Comparison of ENCODE assay signal across 8 cellular contexts in the genomic region with DNA sequence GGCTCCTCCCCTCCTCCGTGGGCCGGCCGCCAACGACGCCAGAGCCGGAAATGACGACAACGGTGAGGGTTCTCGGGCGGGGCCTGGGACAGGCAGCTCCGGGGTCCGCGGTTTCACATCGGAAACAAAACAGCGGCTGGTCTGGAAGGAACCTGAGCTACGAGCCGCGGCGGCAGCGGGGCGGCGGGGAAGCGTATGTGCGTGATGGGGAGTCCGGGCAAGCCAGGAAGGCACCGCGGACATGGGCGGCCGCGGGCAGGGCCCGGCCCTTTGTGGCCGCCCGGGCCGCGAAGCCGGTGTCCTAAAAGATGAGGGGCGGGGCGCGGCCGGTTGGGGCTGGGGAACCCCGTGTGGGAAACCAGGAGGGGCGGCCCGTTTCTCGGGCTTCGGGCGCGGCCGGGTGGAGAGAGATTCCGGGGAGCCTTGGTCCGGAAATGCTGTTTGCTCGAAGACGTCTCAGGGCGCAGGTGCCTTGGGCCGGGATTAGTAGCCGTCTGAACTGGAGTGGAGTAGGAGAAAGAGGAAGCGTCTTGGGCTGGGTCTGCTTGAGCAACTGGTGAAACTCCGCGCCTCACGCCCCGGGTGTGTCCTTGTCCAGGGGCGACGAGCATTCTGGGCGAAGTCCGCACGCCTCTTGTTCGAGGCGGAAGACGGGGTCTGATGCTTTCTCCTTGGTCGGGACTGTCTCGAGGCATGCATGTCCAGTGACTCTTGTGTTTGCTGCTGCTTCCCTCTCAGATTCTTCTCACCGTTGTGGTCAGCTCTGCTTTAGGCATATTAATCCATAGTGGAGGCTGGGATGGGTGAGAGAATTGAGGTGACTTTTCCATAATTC. TPM values are rescaled to one million over a fixed set of nuclear protein-coding genes. Genes with fewer than 3 reads are reported as not detected.
DNase-seq lines count a peak whose midpoint lies in the region; ATAC-seq and TF ChIP-seq lines count a peak whose summit lies in the region.

TSS of gene PSEN1 (plus strand) at position 121 of the 835 bp plus-strand sequence. CDS start 11,513 bp downstream, outside the sequence.

- H2AFZ ChIP-seq in smooth muscle cell (ENCODE audit: low read depth), result peak within 1 kb of the TSS; percentile 18

- peak; percentile 94 for ATAC-seq in GM18909 (IDR thresholded peaks at IDR 0.05; ENCODE audit: poor library complexity, unreplicated experiment)
- peak; percentile 90 for ATAC-seq in HG03159 (IDR thresholded peaks at IDR 0.05; ENCODE audit: unreplicated experiment)
- peak; percentile 92 for ATAC-seq in activated B cell treated with CpG ODN at 0.5 μM for 24 hours (ENCODE audit: low read depth)

- peaks cover 35% of the 10 kb centered on the region for H4K20me1 ChIP-seq in smooth muscle cell (ENCODE audit: low read depth)

- H3K27ac Mint-ChIP-seq in activated B cell treated with CpG ODN at 0.5 μM for 24 hours, result peak within 1 kb of the TSS; percentile 98

- H3K27ac ChIP-seq in smooth muscle cell (ENCODE audit: low read depth), result peak within 1 kb of the TSS; percentile 95

- TF ChIP-seq CTCF in activated B cell treated with CpG ODN at 0.5 μM for 24 hours (IDR thresholded peaks at IDR 0.05) (no peak), cardiac fibroblast (IDR thresholded peaks at IDR 0.05; ENCODE audit: low read depth, low read length) (no peak), smooth muscle cell (IDR thresholded peaks at IDR 0.05; ENCODE audit: borderline replicate concordance, insufficient read depth, poor library complexity, severe bottlenecking) (no peak)

- H3K9me3 ChIP-seq in smooth muscle cell (replicated peaks; ENCODE audit: low read depth), result no peaks in the 10 kb centered on the region

- peak within 1 kb of the TSS; percentile 96 for H3K4me2 ChIP-seq in smooth muscle cell

- H3F3A ChIP-seq in smooth muscle cell (ENCODE audit: low read depth), result peaks cover 6% of the 10 kb centered on the region

- peak; percentile 98 for DNase-seq in AG08395 (ENCODE audit: low spot score)
- DNase-seq in NCI-H345 (lab: John Stamatoyannopoulos, UW), result peak; percentile 95
- peak; percentile 99 for DNase-seq in activated B cell treated with CpG ODN at 0.5 μM for 24 hours
- peak; percentile 92 to 93 for DNase-seq in cardiac fibroblast (ENCODE audit: low read depth in 2 of 2)
- peak; percentile 99 for DNase-seq in iPS-NIHi7 (ENCODE audit: extremely low spot score)
- DNase-seq in smooth muscle cell (lab: John Stamatoyannopoulos, UW; ENCODE audit: unreplicated experiment), result peak; percentile 86

- H3K4me3 Mint-ChIP-seq in activated B cell treated with CpG ODN at 0.5 μM for 24 hours, result peak within 1 kb of the TSS; percentile 95

- intact Hi-C loops in activated B cell treated with CpG ODN at 0.5 μM for 24 hours (cut with micrococcal nuclease), result loop anchor here (1.0 to 5.0 kb wide), 6 partner anchors 78 to 1576 kb away; partner anchors contain the start of genes ALDH6A1, AREL1, DCAF4 and FCF1

- peaks cover 52% of the 10 kb centered on the region for H3K79me2 ChIP-seq in smooth muscle cell (ENCODE audit: low read depth)

- H3K27me3 ChIP-seq in smooth muscle cell (ENCODE audit: low read depth), result no peaks in the 10 kb centered on the region

- no peaks in the 10 kb centered on the region for H3K27me3 Mint-ChIP-seq in activated B cell treated with CpG ODN at 0.5 μM for 24 hours

- peaks cover 21% of the 10 kb centered on the region for H3K36me3 Mint-ChIP-seq in activated B cell treated with CpG ODN at 0.5 μM for 24 hours (ENCODE audit: low read depth)

- peak within 1 kb of the TSS; percentile 80 to 81 for H3K4me3 ChIP-seq in cardiac fibroblast (replicated peaks in 1 of 2; ENCODE audit: low read depth in 2 of 2, low read length in 2 of 2)
- H3K4me3 ChIP-seq in smooth muscle cell, result peak within 1 kb of the TSS; percentile 97

- WGBS in smooth muscle cell (ENCODE audit: low lambda C conversion rate), result 2% methylated on average over 51 of the region's 71 CpGs

- H3K9ac ChIP-seq in smooth muscle cell (ENCODE audit: low read depth), result peak within 1 kb of the TSS; percentile 95

- H3K4me1 ChIP-seq in smooth muscle cell (ENCODE audit: low read depth), result peaks cover 8% of the 10 kb centered on the region

- POLR2A ChIA-PET in activated B cell treated with CpG ODN at 0.5 μM for 24 hours (lab: Charles Lee), result interaction anchor here (0.6 to 2.3 kb wide), 15 partner anchors 9 to 1056 kb away, joined by 3 to 47 read pairs (median 3); partner anchors contain the start of genes DCAF4, DPF3, RBM25 and ZFYVE1

- H3K4me1 Mint-ChIP-seq in activated B cell treated with CpG ODN at 0.5 μM for 24 hours, result peaks cover 33% of the 10 kb centered on the region

- peaks cover 8% of the 10 kb centered on the region for H3K9me3 Mint-ChIP-seq in activated B cell treated with CpG ODN at 0.5 μM for 24 hours

- H3K36me3 ChIP-seq in smooth muscle cell (ENCODE audit: low read depth), result no peaks in the 10 kb centered on the region

- CTCF ChIA-PET in activated B cell treated with CpG ODN at 0.5 μM for 24 hours (lab: Charles Lee), result no interaction called here

RNA-seq across cellular contexts. Expression of gene PSEN1, which starts in this region (rescaled TPM):
- total RNA-seq in activated B cell treated with CpG ODN at 0.5 μM for 24 hours (38.6 and 42.9 TPM in 2 replicates), smooth muscle cell (40.6 and 55.1 TPM in 2 replicates)
- 34.5 and 37.7 TPM in 2 replicates for polyA plus RNA-seq in smooth muscle cell

Comparison
In these comparisons a context has a peak if more than half of its experiments do, and no peak if none do; other contexts are left out.
1. Peak in every context shown above with its lines: DNase-seq, ATAC-seq, H3K4me3 ChIP-seq and H3K27ac ChIP-seq.